In the genomic region with DNA sequence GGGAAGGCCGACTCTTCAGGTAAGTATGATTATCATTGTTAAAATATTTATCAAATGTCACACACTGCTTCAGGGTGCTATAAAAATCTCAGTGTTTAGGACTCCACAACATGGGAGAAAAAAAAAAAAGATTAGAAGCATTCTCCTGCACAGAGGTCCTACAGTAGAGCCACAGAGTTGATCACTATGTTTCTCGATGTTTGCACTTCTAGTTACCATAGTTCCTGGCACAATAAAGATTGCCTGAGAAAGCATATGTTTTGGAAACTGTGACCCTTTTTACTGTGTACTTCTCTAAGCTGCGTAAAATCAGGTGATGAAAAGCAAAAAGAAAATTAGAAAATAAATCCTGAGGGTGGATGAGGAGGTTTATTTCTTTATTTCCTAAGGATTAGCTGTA, we compare ENCODE assay signal across 9 cellular contexts.
"Had no signal": no experiment of that assay in that cellular context is flagged by ENCODE, and none has a peak within 500 bp of the region (broad histone marks: within the 10 kb centered on the region; RNA-seq: fewer than 3 reads in every experiment).

No MANE protein-coding gene starts in this region.

- H3K4me1 ChIP-seq: HAP-1 had no signal

- H3K36me3 ChIP-seq: HAP-1 had no signal

- FAIRE-seq: HepG2 had no signal

- H3K4me3 ChIP-seq: GM23248, HAP-1 had no signal

- DNase-seq: GM23248, GOT3, H7, HFFc6, KBM-7 had no signal

- H3K9me3 ChIP-seq: HAP-1 had no signal

- H3K27ac ChIP-seq: GM23248, HL-60 had no signal

- ATAC-seq: HCT116, HepG2 had no signal
